ENCODE assay signal across 3 cellular contexts in genomic region chr1:24120965-24121364, GRCh38.
TF ChIP-seq lines count a peak whose summit lies in the region.

No MANE protein-coding gene starts in this region.

TF ChIP-seq in H1, 55 proteins besides CTCF, POLR2A, EP300 and RAD21:
- TF ChIP-seq E2F6 (IDR thresholded peaks at IDR 0.05): no peak
- TF ChIP-seq PHF8 (conservative IDR thresholded peaks at IDR 0.05; ENCODE audit: low read depth, low read length): no peak
- TF ChIP-seq ATF2 (IDR thresholded peaks at IDR 0.05; ENCODE audit: low read length): no peak
- TF ChIP-seq TEAD4 (IDR thresholded peaks at IDR 0.05; ENCODE audit: low read depth, low read length): no peak
- no peak for TF ChIP-seq ZNF274 (IDR thresholded peaks at IDR 0.05; ENCODE audit: borderline replicate concordance, extremely low read depth, low read length)
- TF ChIP-seq SIRT6 (IDR thresholded peaks at IDR 0.05; ENCODE audit: low read length): no peak
- no peak for TF ChIP-seq HDAC6 (IDR thresholded peaks at IDR 0.05; ENCODE audit: low read depth, low read length)
- no peak for TF ChIP-seq SP2 (IDR thresholded peaks at IDR 0.05; ENCODE audit: low read length)
- TF ChIP-seq YY1 (IDR thresholded peaks at IDR 0.05; ENCODE audit: low read depth, low read length): no peak
- no peak for TF ChIP-seq JUN (IDR thresholded peaks at IDR 0.05; ENCODE audit: low read depth, low read length)
- TF ChIP-seq KDM4A (IDR thresholded peaks at IDR 0.05; ENCODE audit: low read depth, low read length, severe bottlenecking): no peak
- no peak for TF ChIP-seq POLR2AphosphoS5 (IDR thresholded peaks at IDR 0.05; ENCODE audit: low read depth, low read length)
- no peak for TF ChIP-seq GTF2F1 (IDR thresholded peaks at IDR 0.05; ENCODE audit: borderline replicate concordance, low read depth, low read length)
- no peak for TF ChIP-seq RXRA (IDR thresholded peaks at IDR 0.05; ENCODE audit: insufficient read depth, low read depth, low read length)
- TF ChIP-seq CTBP2 (IDR thresholded peaks at IDR 0.05; ENCODE audit: borderline replicate concordance, insufficient read depth, insufficient read length, low read length): no peak
- no peak for TF ChIP-seq NANOG (IDR thresholded peaks at IDR 0.05; ENCODE audit: insufficient read depth, low read depth, low read length, poor library complexity, severe bottlenecking)
- no peak for TF ChIP-seq CHD1 (IDR thresholded peaks at IDR 0.05; ENCODE audit: low read depth, low read length)

TF ChIP-seq in SK-N-SH treated with all-trans-retinoic acid at 6 μM for 48 hours, 23 proteins besides CTCF, POLR2A, EP300 and RAD21:
- TF ChIP-seq OSR1 (CRISPR knock-in tag; IDR thresholded peaks at IDR 0.05): no peak
- TF ChIP-seq CSDC2 (CRISPR knock-in tag; IDR thresholded peaks at IDR 0.05): no peak

TF ChIP-seq in WTC11, 78 proteins besides CTCF, POLR2A, EP300 and RAD21:
- TF ChIP-seq PRDM15 (CRISPR knock-in tag; IDR thresholded peaks at IDR 0.05) (no peak), ZNF317 (CRISPR knock-in tag; IDR thresholded peaks at IDR 0.05; ENCODE audit: borderline replicate concordance, low read depth) (no peak), CBFB (CRISPR knock-in tag; IDR thresholded peaks at IDR 0.05; ENCODE audit: low read depth) (no peak), SMAD4 (CRISPR knock-in tag; IDR thresholded peaks at IDR 0.05) (no peak), ZNF512 (CRISPR knock-in tag; IDR thresholded peaks at IDR 0.05; ENCODE audit: borderline replicate concordance) (no peak), TEAD4 (CRISPR knock-in tag; IDR thresholded peaks at IDR 0.05) (no peak), STAT6 (CRISPR knock-in tag; conservative IDR thresholded peaks at IDR 0.05; ENCODE audit: low read depth) (no peak), CREB1 (CRISPR knock-in tag; IDR thresholded peaks at IDR 0.05) (no peak), ZNF532 (CRISPR knock-in tag; IDR thresholded peaks at IDR 0.05; ENCODE audit: borderline replicate concordance) (no peak), ZNF423 (CRISPR knock-in tag; IDR thresholded peaks at IDR 0.05) (no peak), PRRX2 (CRISPR knock-in tag; IDR thresholded peaks at IDR 0.05) (no peak), NFATC4 (CRISPR knock-in tag; IDR thresholded peaks at IDR 0.05) (no peak), RELA (CRISPR knock-in tag; IDR thresholded peaks at IDR 0.05; ENCODE audit: borderline replicate concordance) (no peak), GABPB1 (CRISPR knock-in tag; IDR thresholded peaks at IDR 0.05) (no peak), ZNF281 (CRISPR knock-in tag; IDR thresholded peaks at IDR 0.05) (no peak), HMGXB4 (CRISPR knock-in tag; IDR thresholded peaks at IDR 0.05) (no peak)
